8 cellular contexts compared by ENCODE assay signal in the genomic region with DNA sequence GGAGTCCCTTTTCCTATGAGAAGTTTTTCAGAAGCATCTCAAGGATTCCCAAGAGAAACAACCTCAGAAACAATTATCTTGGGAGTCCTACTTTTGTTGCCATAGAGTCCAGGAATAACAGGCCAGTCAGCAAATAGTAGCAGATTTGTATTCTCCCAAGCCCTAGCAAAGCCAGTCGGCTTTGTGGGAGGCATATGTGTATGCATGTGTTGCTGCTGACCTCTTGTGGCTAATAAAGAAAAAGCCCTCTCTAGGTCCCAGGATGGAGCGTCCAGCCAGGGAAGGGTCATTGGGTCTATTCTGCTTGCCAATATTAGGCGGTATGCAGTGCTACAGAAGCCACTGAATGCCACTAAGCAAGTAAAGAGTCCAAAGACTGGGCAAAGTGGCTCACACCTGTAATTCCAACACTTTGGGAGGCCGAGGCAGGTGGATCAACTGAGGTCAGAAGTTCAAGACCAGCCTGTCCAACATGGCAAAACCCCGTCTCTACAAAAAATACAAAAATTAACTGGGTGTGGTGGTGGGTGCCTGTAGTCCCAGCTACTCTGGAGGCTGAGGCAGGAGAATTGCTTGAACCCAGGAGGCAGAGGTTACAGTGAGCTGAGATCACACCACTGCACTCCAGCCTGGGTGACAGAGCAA. TPM values are rescaled to one million over a fixed set of nuclear protein-coding genes. Genes with fewer than 3 reads are reported as not detected.
DNase-seq lines count a peak whose midpoint lies in the region; TF ChIP-seq lines count a peak whose summit lies in the region.
"Not testable (repeated sequence)": the region's sequence is repeated elsewhere in the genome, so short reads cannot be mapped to it uniquely, and the experiment has no call there.

No MANE protein-coding gene starts in this region.

- not testable (repeated sequence) for H3K9ac ChIP-seq in KMS-11

- H3K36me3 ChIP-seq in KMS-11 (ENCODE audit: insufficient read depth); prostate gland: not testable (repeated sequence)

- DNase-seq in AG04449 (ENCODE audit: low read depth, low spot score) (peak; percentile 50), GM12864 (ENCODE audit: low read depth) (peak; percentile 22), NCI-H748 (lab: John Stamatoyannopoulos, UW; ENCODE audit: unreplicated experiment) (peak; percentile 85), dedifferentiated amniotic fluid mesenchymal stem cell (ENCODE audit: extremely low spot score) (peak; percentile 85), iPS-NIHi7 (ENCODE audit: extremely low spot score) (peak; percentile 80), prostate gland (ENCODE audit: low spot score) (peak; percentile 58)

- H3K4me1 ChIP-seq in KMS-11 (ENCODE audit: low read depth, poor library complexity, severe bottlenecking); prostate gland (replicated peaks): not testable (repeated sequence)

- TF ChIP-seq CTCF in AG04449 (IDR thresholded peaks at IDR 0.05; ENCODE audit: insufficient read depth, low read length, missing control alignments) (peak; percentile 76), GM12864 (IDR thresholded peaks at IDR 0.05; ENCODE audit: low read depth, low read length, missing control alignments) (peak; percentile 86), KMS-11 (conservative IDR thresholded peaks at IDR 0.05; ENCODE audit: low read depth, low read length) (peak; percentile 81), WI38 (IDR thresholded peaks at IDR 0.05; ENCODE audit: low read depth, low read length) (peak; percentile 89), prostate gland (IDR thresholded peaks at IDR 0.05) (peak; percentile 61 to 92 (median 77))

- not testable (repeated sequence) for H2AFZ ChIP-seq in KMS-11 (ENCODE audit: low read depth)

- CTCF ChIA-PET in AG04449 (lab: Yijun Ruan, JAX): interaction anchor here (0.9 to 10.5 kb wide), 19 partner anchors 9 to 585 kb away, joined by 3 to 181 read pairs (median 6); a partner anchor contains a TSS

- intact Hi-C loops in prostate gland (cut with DNase I): loop anchor here (2.0 kb wide), 1 partner anchor 361 kb away; no protein-coding TSS in a partner anchor

- H3K9me3 ChIP-seq in prostate gland: not testable (repeated sequence)

- H3K4me3 ChIP-seq in AG04449 (ENCODE audit: low read depth, low read length); GM12864 (ENCODE audit: low read depth, low read length); KMS-11 (IDR thresholded peaks at IDR 0.05; ENCODE audit: insufficient read depth, low read depth, low read length); WI38 (ENCODE audit: low read depth, low read length); prostate gland: not testable (repeated sequence)

- not testable (repeated sequence) for H3K4me2 ChIP-seq in KMS-11

- whole genome bisulfite sequencing in prostate gland: 21% methylated on average over 5 of the region's 5 CpGs

- not testable (repeated sequence) for H3K27me3 ChIP-seq in KMS-11 (ENCODE audit: insufficient read depth, low read depth); prostate gland (replicated peaks; ENCODE audit: insufficient read depth)

- not testable (repeated sequence) for TF ChIP-seq POLR2A in prostate gland (IDR thresholded peaks at IDR 0.05)

- H3K79me2 ChIP-seq in KMS-11 (ENCODE audit: insufficient read depth, low read depth): not testable (repeated sequence)

- not testable (repeated sequence) for H3K27ac ChIP-seq in KMS-11, prostate gland

- POLR2A ChIA-PET in AG04449 (lab: Yijun Ruan, JAX): not testable (repeated sequence)

- H4K20me1 ChIP-seq in KMS-11 (ENCODE audit: insufficient read depth): not testable (repeated sequence)

RNA-seq across cellular contexts. Expression of a gene that starts 12.6 kb away (rescaled TPM):
- 10 to 100 TPM; 13.6 to 33.1 TPM for total RNA-seq in prostate gland

Comparison
In these comparisons a context has a peak if more than half of its experiments do, and no peak if none do; other contexts are left out.
1. DNase-seq: peak in every context shown above with its lines; median percentile 85 in NCI-H748; 85 in dedifferentiated amniotic fluid mesenchymal stem cell; 80 in iPS-NIHi7; 58 in prostate gland; 50 in AG04449; 22 in GM12864.